Comparison of ENCODE assay signal across 9 cellular contexts in genomic region chr17:77145209-77145608, GRCh38. TPM values are rescaled to one million over a fixed set of nuclear protein-coding genes. Genes with fewer than 3 reads are reported as not detected.
DNase-seq lines count a peak whose midpoint lies in the region; ATAC-seq and TF ChIP-seq lines count a peak whose summit lies in the region.
"Had no signal": no experiment of that assay in that cellular context is flagged by ENCODE, and none has a peak within 500 bp of the region (broad histone marks: within the 10 kb centered on the region; RNA-seq: fewer than 3 reads in every experiment).

No MANE protein-coding gene starts in this region.

- no peak for ATAC-seq in Panc1

- DNase-seq in GM06990 (ENCODE audit: extremely low read depth, insufficient read length) (no peak), Panc1 (ENCODE audit: low read depth, low spot score) (no peak), endothelial cell (ENCODE audit: low spot score) (no peak), prostate gland (ENCODE audit: low spot score) (no peak), H7 (no peak), foreskin fibroblast (no peak), SHP77 treated with DMSO at 0.1 percent for 48 hours (lab: John Stamatoyannopoulos, UW) (no peak)
- no peak for DNase-seq in activated CD4-positive, CD25-positive, alpha-beta regulatory T cell treated with anti-CD3 and anti-CD28 coated beads, Interleukin-2, amount 50 U/mL, for 72 hours
- DNase-seq: GDM1 had no signal

- peaks cover 9% of the 10 kb centered on the region for H3K36me3 ChIP-seq in GM06990 (ENCODE audit: control insufficient read depth, insufficient read depth, low read length)
- H3K36me3 ChIP-seq in Panc1 (ENCODE audit: control insufficient read depth, insufficient read depth, low read length): peaks cover 30% of the 10 kb centered on the region
- no peaks in the 10 kb centered on the region for H3K36me3 ChIP-seq in prostate gland
- peaks cover 6% of the 10 kb centered on the region for H3K36me3 ChIP-seq in H7 (replicated peaks; ENCODE audit: control insufficient read depth, insufficient read depth, low read length)

- CTCF ChIA-PET in Panc1 (lab: Charles Lee): no interaction called here

- TF ChIP-seq CTCF in GM06990 (IDR thresholded peaks at IDR 0.05; ENCODE audit: insufficient read depth, low read length, poor library complexity, severe bottlenecking): no peak
- TF ChIP-seq CTCF in Panc1 (IDR thresholded peaks at IDR 0.05): no peak
- no peak for TF ChIP-seq CTCF in endothelial cell (IDR thresholded peaks at IDR 0.05; ENCODE audit: unreplicated experiment)
- TF ChIP-seq CTCF in prostate gland (IDR thresholded peaks at IDR 0.05): no peak
- TF ChIP-seq CTCF in foreskin fibroblast (IDR thresholded peaks at IDR 0.05; ENCODE audit: low read depth, low read length): no peak

- peaks cover 6% of the 10 kb centered on the region for H3K27me3 Mint-ChIP-seq in endothelial cell (ENCODE audit: unreplicated experiment)

- H3K27ac ChIP-seq in Panc1 (ENCODE audit: low read length) (peak overlapping the region; percentile 99), prostate gland (peak overlapping the region; percentile 34 to 98)

- no peaks in the 10 kb centered on the region for H3K27me3 ChIP-seq in GM06990 (replicated peaks; ENCODE audit: control insufficient read depth, insufficient read depth, low read length)
- H3K27me3 ChIP-seq in Panc1 (ENCODE audit: control insufficient read depth, insufficient read depth, low read length): no peaks in the 10 kb centered on the region
- no peaks in the 10 kb centered on the region for H3K27me3 ChIP-seq in prostate gland (replicated peaks; ENCODE audit: insufficient read depth)
- no peaks in the 10 kb centered on the region for H3K27me3 ChIP-seq in H7 (ENCODE audit: control insufficient read depth, insufficient read depth, low read length)

- peaks cover 65% of the 10 kb centered on the region for H3K36me3 Mint-ChIP-seq in endothelial cell (ENCODE audit: low read depth, unreplicated experiment)

- peaks cover 72% of the 10 kb centered on the region for H3K4me1 Mint-ChIP-seq in endothelial cell (ENCODE audit: unreplicated experiment)

- POLR2A ChIA-PET in Panc1 (lab: Charles Lee): interaction anchor here (0.5 to 1.1 kb wide), 3 partner anchors 12 to 54 kb away, joined by 3 to 7 read pairs (median 7); no protein-coding TSS in a partner anchor

- intact Hi-C loops in Panc1 (cut with micrococcal nuclease; ENCODE audit: unreplicated experiment): no loop called here
- intact Hi-C loops in prostate gland (cut with DNase I): loop anchor here (5.0 kb wide), 1 partner anchor 62 kb away; no protein-coding TSS in a partner anchor

- peak overlapping the region; percentile 57 for H3K4me3 Mint-ChIP-seq in endothelial cell (ENCODE audit: unreplicated experiment)

- H3K4me3 ChIP-seq in GM06990 (replicated peaks; ENCODE audit: low read depth, low read length) (peak overlapping the region; percentile 56), Panc1 (ENCODE audit: low read depth in 2 of 2, low read length in 2 of 2) (peak overlapping the region; percentile 9 to 38; a peak in 3 of 4 replicates), prostate gland (no peak overlapping the region), H7 (ENCODE audit: insufficient read depth, low read depth, low read length) (no peak overlapping the region), foreskin fibroblast (ENCODE audit: low read depth in 1 of 2, low read length in 2 of 2) (no peak overlapping the region)

- in situ Hi-C loops in Panc1 (cut with HindIII; ENCODE audit: low pct_unique_long_range_greater_than_20kb, low sequenced_read_pairs): no loop called here

- H3K4me1 ChIP-seq in Panc1 (ENCODE audit: control insufficient read depth, insufficient read depth, low read length): peaks cover 75% of the 10 kb centered on the region
- H3K4me1 ChIP-seq in prostate gland (replicated peaks): peaks cover 8% of the 10 kb centered on the region

- no TSS peak for BruUV-seq in Panc1 (replicated peaks; lab: Mats Ljungman, UMichigan)

- H3K9me3 Mint-ChIP-seq in endothelial cell (ENCODE audit: unreplicated experiment): no peaks in the 10 kb centered on the region

- 76% methylated on average over 3 of the region's 3 CpGs for WGBS in prostate gland

- H3K27ac Mint-ChIP-seq in endothelial cell (ENCODE audit: unreplicated experiment): no peak overlapping the region

- H3K9me3 ChIP-seq in Panc1 (ENCODE audit: control insufficient read depth, insufficient read depth, low read depth, low read length): no peaks in the 10 kb centered on the region
- H3K9me3 ChIP-seq in prostate gland: no peaks in the 10 kb centered on the region

- TF ChIP-seq POLR2A in prostate gland (IDR thresholded peaks at IDR 0.05): no peak

RNA-seq across cellular contexts. Expression of gene SEC14L1, which starts 4.4 kb away (rescaled TPM):
- total RNA-seq in Panc1 (2021; ENCODE audit: unreplicated experiment) (279 TPM), endothelial cell (ENCODE audit: unreplicated experiment) (315 TPM), prostate gland (100 to 1,000 TPM in 1 of 2 donors, 10 to 100 TPM in 1; 39.9 to 175 TPM)
- 156 TPM for polyA plus RNA-seq in Panc1 (2012; ENCODE audit: insufficient read length)
- total RNA-seq in H7 (2014; rRNA removed; shearing (Covaris generic)): 45.9 and 68.3 TPM in 2 replicates

Comparison
In these comparisons a context has a peak if more than half of its experiments do, and no peak if none do; other contexts are left out.
1. H3K4me3 ChIP-seq: peak in GM06990 (single experiment) and Panc1 (2 of 2); none in prostate gland (0 of 2), H7 (single experiment) and foreskin fibroblast (0 of 2).